18 cellular contexts compared by ENCODE assay signal in genomic region chr2:137870682-137871081, GRCh38.
DNase-seq lines count a peak whose midpoint lies in the region; ATAC-seq and TF ChIP-seq lines count a peak whose summit lies in the region.
"Had no signal": no experiment of that assay in that cellular context is flagged by ENCODE, and none has a peak within 500 bp of the region (broad histone marks: within the 10 kb centered on the region; RNA-seq: fewer than 3 reads in every experiment).

No MANE protein-coding gene starts in this region.

- ATAC-seq in GM19324 (IDR thresholded peaks at IDR 0.05; ENCODE audit: low FRiP score, unreplicated experiment) = peak; percentile 51
- ATAC-seq in HG02588 (IDR thresholded peaks at IDR 0.05; ENCODE audit: unreplicated experiment) = peak; percentile 78
- ATAC-seq in HG03196 (IDR thresholded peaks at IDR 0.05; ENCODE audit: unreplicated experiment) = peak; percentile 82
- ATAC-seq: stimulated activated naive B cell treated with anti-CD40 and anti-IgM and Interleukin-4, amounts not matched to agents 10 μg/mL and 1 μg/mL and 100 μg/mL, for 72 hours had no signal

- H3K4me3 ChIP-seq in left ventricle myocardium inferior = no peak overlapping the region
- H3K4me3 ChIP-seq: ascending aorta had no signal

- no peaks in the 10 kb centered on the region for H3K27me3 ChIP-seq in left ventricle myocardium inferior (ENCODE audit: low read depth)
- H3K27me3 ChIP-seq: ascending aorta had no signal

- H3K27ac ChIP-seq in left ventricle myocardium inferior (replicated peaks) = no peak overlapping the region
- H3K27ac ChIP-seq: ascending aorta, C4-2B, epithelial cell of prostate had no signal

- no peaks in the 10 kb centered on the region for H3K9me3 ChIP-seq in left ventricle myocardium inferior (replicated peaks)
- H3K9me3 ChIP-seq: ascending aorta had no signal

- intact Hi-C loops in left ventricle myocardium inferior (cut with micrococcal nuclease) = no loop called here

- no peaks in the 10 kb centered on the region for H3K4me1 ChIP-seq in left ventricle myocardium inferior
- H3K4me1 ChIP-seq: ascending aorta had no signal

- DNase-seq in renal cortical epithelial cell (ENCODE audit: low read depth) (peak; percentile 42), left ventricle myocardium inferior (no peak), Ammon's horn (ENCODE audit: low spot score) (no peak), putamen (ENCODE audit: low spot score) (no peak)
- DNase-seq: activated CD8-positive, alpha-beta memory T cell treated with anti-CD3 and anti-CD28 coated beads for 24 hours; activated effector memory CD4-positive, alpha-beta T cell treated with Interleukin-2 at 50 U/mL for 16 hours; GOT3; KG1; NCI-H1417 treated with DMSO at 0.1 percent for 48 hours; NCI-H345; nucleus accumbens; stimulated activated naive B cell treated with anti-CD40 and anti-IgM and Interleukin-4, amounts not matched to agents 10 μg/mL and 1 μg/mL and 100 μg/mL, for 72 hours had no signal

- H3K36me3 ChIP-seq in left ventricle myocardium inferior = no peaks in the 10 kb centered on the region
- H3K36me3 ChIP-seq: ascending aorta had no signal

- no peak for TF ChIP-seq CTCF in left ventricle myocardium inferior (IDR thresholded peaks at IDR 0.05; ENCODE audit: borderline replicate concordance)
